In genomic region chr10:43226441-43226840, GRCh38 we compare ENCODE assay signal across 16 cellular contexts. TPM values are rescaled to one million over a fixed set of nuclear protein-coding genes. Genes with fewer than 3 reads are reported as not detected.
DNase-seq lines count a peak whose midpoint lies in the region; TF ChIP-seq lines count a peak whose summit lies in the region.
"Had no signal": no experiment of that assay in that cellular context is flagged by ENCODE, and none has a peak within 500 bp of the region (broad histone marks: within the 10 kb centered on the region; RNA-seq: fewer than 3 reads in every experiment).

No MANE protein-coding gene starts in this region.

- H3K79me2 ChIP-seq in H9 (ENCODE audit: insufficient read depth, low read length), result no peaks in the 10 kb centered on the region

- H3K79me1 ChIP-seq in H9 (ENCODE audit: insufficient read depth, low read depth, low read length, poor library complexity, severe bottlenecking), result no peaks in the 10 kb centered on the region

- H2BK120ac ChIP-seq in H9 (ENCODE audit: low read depth, low read length, poor library complexity, severe bottlenecking), result no peak overlapping the region

- H3K36me3 Mint-ChIP-seq in activated T-cell treated with anti-CD3 and anti-CD28 coated beads, Interleukin-2, amount 50 U/mL, for 24 hours (ENCODE audit: low read depth), result no peaks in the 10 kb centered on the region
- no peaks in the 10 kb centered on the region for H3K36me3 Mint-ChIP-seq in H9 (ENCODE audit: insufficient read depth in 1 of 3, low read depth in 3 of 3)
- no peaks in the 10 kb centered on the region for H3K36me3 Mint-ChIP-seq in endothelial cell (ENCODE audit: low read depth, unreplicated experiment)
- no peaks in the 10 kb centered on the region for H3K36me3 Mint-ChIP-seq in CD4-positive, alpha-beta memory T cell

- H2BK12ac ChIP-seq in H9 (ENCODE audit: insufficient read length, low read depth, low read length), result no peak overlapping the region

- H3K27me3 ChIP-seq in H9 (ENCODE audit: insufficient read depth, low read length), result peaks cover 19% of the 10 kb centered on the region; the same call in 1 of the 2 replicates
- H3K27me3 ChIP-seq in CD4-positive, alpha-beta memory T cell (ENCODE audit: insufficient read depth, low read length), result no peaks in the 10 kb centered on the region

- no peak overlapping the region for H3K4me3 Mint-ChIP-seq in activated T-cell treated with anti-CD3 and anti-CD28 coated beads, Interleukin-2, amount 50 U/mL, for 24 hours
- no peak overlapping the region; a peak in 1 of 5 replicates for H3K4me3 Mint-ChIP-seq in H9
- H3K4me3 Mint-ChIP-seq in endothelial cell (ENCODE audit: unreplicated experiment), result peak overlapping the region; percentile 23
- H3K4me3 Mint-ChIP-seq in CD4-positive, alpha-beta memory T cell, result peak overlapping the region in 2 of 8 donors; percentile 41 to 66

- H3K27ac Mint-ChIP-seq in activated T-cell treated with anti-CD3 and anti-CD28 coated beads, Interleukin-2, amount 50 U/mL, for 24 hours, result peak overlapping the region; percentile 39
- H3K27ac Mint-ChIP-seq in H9 (peak overlapping the region in 2 of 3 experiments; percentile 36 to 39; a peak in 2 of 7 replicates), endothelial cell (ENCODE audit: unreplicated experiment) (no peak overlapping the region)
- peak overlapping the region in 2 of 7 donors; percentile 2 to 44 for H3K27ac Mint-ChIP-seq in CD4-positive, alpha-beta memory T cell
- H3K27ac Mint-ChIP-seq: nephron had no signal

- intact Hi-C loops in posterior vena cava (cut with DNase I), result no loop called here
- intact Hi-C loops in CD4-positive, alpha-beta memory T cell (cut with micrococcal nuclease), result no loop called here

- H3K4me1 Mint-ChIP-seq in activated T-cell treated with anti-CD3 and anti-CD28 coated beads, Interleukin-2, amount 50 U/mL, for 24 hours (ENCODE audit: low read depth), result peaks cover 41% of the 10 kb centered on the region
- peaks cover 11 to 13% of the 10 kb centered on the region in 2 experiments for H3K4me1 Mint-ChIP-seq in H9
- H3K4me1 Mint-ChIP-seq in endothelial cell (ENCODE audit: unreplicated experiment), result peaks cover 3% of the 10 kb centered on the region
- H3K4me1 Mint-ChIP-seq in CD4-positive, alpha-beta memory T cell, result peaks cover 17 to 55% (median 30%) of the 10 kb centered on the region in 4 donors

- H3T11ph ChIP-seq in H9 (ENCODE audit: low read length), result no peak overlapping the region

- peak; percentile 18 for DNase-seq in activated T-cell treated with anti-CD3 and anti-CD28 coated beads, Interleukin-2, amount 50 U/mL, for 24 hours
- DNase-seq in activated T-cell treated with anti-CD3 and anti-CD28 coated beads for 4 hours (no peak), H9 (peak; percentile 11), endothelial cell (ENCODE audit: low spot score) (no peak), posterior vena cava (ENCODE audit: low spot score) (peak; percentile 41), GM10248 (ENCODE audit: extremely low spot score) (no peak), NCI-H2227 (lab: John Stamatoyannopoulos, UW; ENCODE audit: unreplicated experiment) (no peak)
- DNase-seq in CD4-positive, alpha-beta memory T cell, result no peak
- DNase-seq: Calu3, MV-4-11, NCI-H2081 treated with DMSO at 0.1 percent for 48 hours, NCI-H748 treated with DMSO at 0.1 percent for 48 hours had no signal

- peaks cover 26% of the 10 kb centered on the region for H3K27me3 Mint-ChIP-seq in activated T-cell treated with anti-CD3 and anti-CD28 coated beads, Interleukin-2, amount 50 U/mL, for 24 hours
- H3K27me3 Mint-ChIP-seq in H9 (ENCODE audit: low read depth) (peaks cover 57% of the 10 kb centered on the region), endothelial cell (ENCODE audit: unreplicated experiment) (peaks cover 20% of the 10 kb centered on the region)
- H3K27me3 Mint-ChIP-seq in CD4-positive, alpha-beta memory T cell, result peaks cover 2% of the 10 kb centered on the region in 2 donors

- CTCF ChIA-PET in GM10248 (lab: Yijun Ruan, JAX), result no interaction called here
- CTCF ChIA-PET in CD4-positive, alpha-beta memory T cell (lab: Charles Lee; ENCODE audit: partially characterized antibody), result interaction anchor here (1.4 kb wide), 1 partner anchor 25 kb away, joined by 3 read pairs; no protein-coding TSS in a partner anchor

- no peak overlapping the region for H3K4ac ChIP-seq in H9 (ENCODE audit: low read depth, low read length)

- no peak overlapping the region for H3K56ac ChIP-seq in H9 (ENCODE audit: insufficient read length, low read depth, low read length)

- no peak overlapping the region for H3K4me3 ChIP-seq in CD4-positive, alpha-beta memory T cell (ENCODE audit: low read length in 2 of 2)
- H3K4me3 ChIP-seq: gastrocnemius medialis, SK-N-MC had no signal

- no peak overlapping the region for H3K23ac ChIP-seq in H9 (ENCODE audit: insufficient read length, low read depth, low read length)

- H3K14ac ChIP-seq in H9 (ENCODE audit: insufficient read depth, low read length), result no peak overlapping the region

- no peaks in the 10 kb centered on the region; the same call in 1 of the 2 replicates for H3K4me1 ChIP-seq in H9 (ENCODE audit: insufficient read depth, low read length)
- peaks cover 45% of the 10 kb centered on the region for H3K4me1 ChIP-seq in CD4-positive, alpha-beta memory T cell (ENCODE audit: insufficient read depth, low read length)
- H3K4me1 ChIP-seq: gastrocnemius medialis had no signal

- H4K5ac ChIP-seq in H9 (ENCODE audit: insufficient read length, low read depth, low read length), result no peak overlapping the region

- POLR2A ChIA-PET in GM10248 (lab: Yijun Ruan, JAX), result no interaction called here
- POLR2A ChIA-PET in CD4-positive, alpha-beta memory T cell (lab: Charles Lee; ENCODE audit: partially characterized antibody), result no interaction called here

- H2BK5ac ChIP-seq in H9 (ENCODE audit: insufficient read length, low read length), result no peak overlapping the region

- H4K91ac ChIP-seq in H9 (ENCODE audit: insufficient read length, low read depth, low read length), result no peak overlapping the region

- H3K9ac ChIP-seq in H9 (ENCODE audit: extremely low read depth, insufficient read length, low read length), result no peak overlapping the region

- no peaks in the 10 kb centered on the region for H3K9me3 ChIP-seq in H9 (ENCODE audit: control insufficient read depth, low read depth, low read length)
- H3K9me3 ChIP-seq in CD4-positive, alpha-beta memory T cell (ENCODE audit: control insufficient read depth in 1 of 2, low read length in 2 of 2), result no peaks in the 10 kb centered on the region
- H3K9me3 ChIP-seq: gastrocnemius medialis had no signal

- H3K27ac ChIP-seq in H9 (ENCODE audit: insufficient read length, low read depth, low read length), result no peak overlapping the region
- H3K27ac ChIP-seq in CD4-positive, alpha-beta memory T cell (ENCODE audit: low read depth, low read length), result no peak overlapping the region
- H3K27ac ChIP-seq: gastrocnemius medialis, SK-N-MC had no signal

- H3K36me3 ChIP-seq in CD4-positive, alpha-beta memory T cell (ENCODE audit: insufficient read depth, low read length), result no peaks in the 10 kb centered on the region
- H3K36me3 ChIP-seq: gastrocnemius medialis had no signal

- no peaks in the 10 kb centered on the region for H4K20me1 ChIP-seq in H9 (ENCODE audit: control insufficient read depth, insufficient read depth, insufficient read length)

- no peaks in the 10 kb centered on the region for H3K9me3 Mint-ChIP-seq in activated T-cell treated with anti-CD3 and anti-CD28 coated beads, Interleukin-2, amount 50 U/mL, for 24 hours
- H3K9me3 Mint-ChIP-seq in H9, result no peaks in the 10 kb centered on the region; a peak in 1 of 5 replicates
- no peaks in the 10 kb centered on the region for H3K9me3 Mint-ChIP-seq in endothelial cell (ENCODE audit: unreplicated experiment)
- no peaks in the 10 kb centered on the region for H3K9me3 Mint-ChIP-seq in CD4-positive, alpha-beta memory T cell
- H3K9me3 Mint-ChIP-seq: nephron had no signal

- H2BK15ac ChIP-seq in H9 (ENCODE audit: low read depth, low read length), result no peak overlapping the region

- WGBS in H9 (ENCODE audit: extremely low coverage, insufficient read length, low lambda C conversion rate), result no CpG with 5 or more reads among the region's 6 CpGs

- no peak overlapping the region for H2BK20ac ChIP-seq in H9 (ENCODE audit: low read depth, low read length, poor library complexity, severe bottlenecking)

- TF ChIP-seq CTCF in H9 (conservative IDR thresholded peaks at IDR 0.05) (no peak), endothelial cell (IDR thresholded peaks at IDR 0.05; ENCODE audit: unreplicated experiment) (no peak), GM10248 (IDR thresholded peaks at IDR 0.05; ENCODE audit: control extremely low read depth, extremely low read depth, low read depth, missing control alignments) (no peak)

- H2AFZ ChIP-seq in H9 (ENCODE audit: low read length), result no peak overlapping the region

- H3K4me2 ChIP-seq in H9 (ENCODE audit: insufficient read depth, insufficient read length, low read length), result no peak overlapping the region

- no peak overlapping the region for H2AK5ac ChIP-seq in H9 (ENCODE audit: insufficient read length, low read length)

- H4K8ac ChIP-seq in H9 (replicated peaks; ENCODE audit: insufficient read length, low read depth, low read length), result no peak overlapping the region

- peaks cover 8% of the 10 kb centered on the region for H3K23me2 ChIP-seq in H9 (ENCODE audit: insufficient read length, low read depth, low read length, poor library complexity, severe bottlenecking)

- no peak overlapping the region for H3K18ac ChIP-seq in H9 (ENCODE audit: insufficient read length, low read depth, low read length)

RNA-seq across cellular contexts. Expression of gene RASGEF1A, which starts 40.4 kb away (rescaled TPM):
- 17.6 and 20.0 TPM in 2 replicates for total RNA-seq in H9 (2021)
- 1.3 TPM for total RNA-seq in endothelial cell (ENCODE audit: unreplicated experiment)
- total RNA-seq in posterior vena cava, result 1 to 10 TPM in 1 of 2 donors, under 1 TPM in 1; 0.81 to 1.1 TPM
- total RNA-seq in CD4-positive, alpha-beta memory T cell, result 1 to 10 TPM; 6.5 to 7.4 TPM
- 1 to 10 TPM; 1.3 to 3.4 TPM for polyA plus RNA-seq in CD4-positive, alpha-beta memory T cell
- total RNA-seq: PC-3 had no signal

Comparison
In these comparisons a context has a peak if more than half of its experiments do, and no peak if none do; other contexts are left out.
1. DNase-seq: peak in activated T-cell treated with anti-CD3 and anti-CD28 coated beads, Interleukin-2, amount 50 U/mL, for 24 hours (single experiment), H9 (single experiment) and posterior vena cava (single experiment); none in activated T-cell treated with anti-CD3 and anti-CD28 coated beads for 4 hours (single experiment), endothelial cell (single experiment), GM10248 (single experiment), CD4-positive, alpha-beta memory T cell (0 of 5) and NCI-H2227 (single experiment).